18 cellular contexts compared by ENCODE assay signal in genomic region chr2:239780236-239780997, GRCh38.
DNase-seq lines count a peak whose midpoint lies in the region; FAIRE-seq and TF ChIP-seq lines count a peak whose summit lies in the region.
"Had no signal": no experiment of that assay in that cellular context is flagged by ENCODE, and none has a peak within 500 bp of the region (broad histone marks: within the 10 kb centered on the region; RNA-seq: fewer than 3 reads in every experiment).

No MANE protein-coding gene starts in this region.

- FAIRE-seq in bronchial epithelial cell (lab: Jason Lieb, UNC) = peak; percentile 62
- FAIRE-seq: A204.1, G401.6 had no signal

- no peaks in the 10 kb centered on the region for H3K9me3 Mint-ChIP-seq in Calu3 (ENCODE audit: low read depth, unreplicated experiment)
- H3K9me3 Mint-ChIP-seq in T-helper 2 cell treated with Interferon-gamma antibody and Interleukin-4, amounts not matched to agents 5 μg/mL and 100 μg/mL, for 36 hours = no peaks in the 10 kb centered on the region

- no peak overlapping the region for H3K27ac ChIP-seq in spleen
- H3K27ac ChIP-seq: BLaER1 treated with 17β-estradiol and CSF1 and Interleukin-3, amounts not matched to agents 10 nM and 100 nM; PC-9 had no signal

- no peaks in the 10 kb centered on the region for H3K36me3 Mint-ChIP-seq in Calu3 (ENCODE audit: insufficient read depth, unreplicated experiment)
- no peaks in the 10 kb centered on the region for H3K36me3 Mint-ChIP-seq in T-helper 2 cell treated with Interferon-gamma antibody and Interleukin-4, amounts not matched to agents 5 μg/mL and 100 μg/mL, for 36 hours (ENCODE audit: low read depth)

- no peak overlapping the region for H3K27ac Mint-ChIP-seq in Calu3 (ENCODE audit: unreplicated experiment)
- H3K27ac Mint-ChIP-seq in T-helper 2 cell treated with Interferon-gamma antibody and Interleukin-4, amounts not matched to agents 5 μg/mL and 100 μg/mL, for 36 hours = no peak overlapping the region

- BruUV-seq in Calu3 (replicated peaks; lab: Mats Ljungman, UMichigan) = no TSS peak

- no peaks in the 10 kb centered on the region for H3K27me3 ChIP-seq in bronchial epithelial cell (ENCODE audit: control insufficient read depth, insufficient read depth, low read length)
- peaks cover 0 to 40% (median 0%) of the 10 kb centered on the region in 7 donors for H3K27me3 ChIP-seq in spleen (replicated peaks in 1 of 7)

- intact Hi-C loops in spleen (cut with DNase I; ENCODE audit: low total_unique reads) (no loop called here), Calu3 (cut with micrococcal nuclease; ENCODE audit: unreplicated experiment) (no loop called here)

- TF ChIP-seq POLR2A in spleen (IDR thresholded peaks at IDR 0.05) = no peak

- peaks cover 0 to 15% (median under 1%) of the 10 kb centered on the region in 8 donors for H3K9me3 ChIP-seq in spleen

- H3K4me1 Mint-ChIP-seq in Calu3 (ENCODE audit: low read depth, unreplicated experiment) = no peaks in the 10 kb centered on the region
- H3K4me1 Mint-ChIP-seq in T-helper 2 cell treated with Interferon-gamma antibody and Interleukin-4, amounts not matched to agents 5 μg/mL and 100 μg/mL, for 36 hours (ENCODE audit: low read depth) = no peaks in the 10 kb centered on the region

- peaks cover 70% of the 10 kb centered on the region for H3K27me3 Mint-ChIP-seq in Calu3 (ENCODE audit: unreplicated experiment)
- peaks cover 12% of the 10 kb centered on the region for H3K27me3 Mint-ChIP-seq in T-helper 2 cell treated with Interferon-gamma antibody and Interleukin-4, amounts not matched to agents 5 μg/mL and 100 μg/mL, for 36 hours (ENCODE audit: low read depth)

- no peak overlapping the region for H3K4me3 ChIP-seq in bronchial epithelial cell (ENCODE audit: low read depth, low read length)
- no peak overlapping the region for H3K4me3 ChIP-seq in spleen
- H3K4me3 ChIP-seq: BLaER1 treated with 17β-estradiol and CSF1 and Interleukin-3, amounts not matched to agents 10 nM and 100 nM; PC-9 had no signal

- DNase-seq in activated T-cell treated with anti-CD3 and anti-CD28 coated beads, Interleukin-2, amount 50 U/mL, for 1 hour = peak; percentile 9
- DNase-seq in activated T-cell treated with anti-CD3 and anti-CD28 coated beads, Interleukin-2, amount 50 U/mL, for 48 hours = no peak
- DNase-seq in bronchial epithelial cell (ENCODE audit: low read depth) (no peak), mesenteric fat pad (ENCODE audit: low spot score) (peak; percentile 65), spleen (peak; percentile 41), NCI-H1105 (lab: John Stamatoyannopoulos, UW) (no peak), Calu3 (no peak)
- no peak for DNase-seq in T-helper 2 cell treated with Interferon-gamma antibody and Interleukin-4, amounts not matched to agents 5 μg/mL and 100 μg/mL, for 36 hours (ENCODE audit: low spot score)
- DNase-seq: DND-41, HCEC 1CT, KG1, NCI-H1092, NCI-H1694, NCI-H510A treated with DMSO at 0.1 percent for 48 hours, PC-9 had no signal

- CTCF ChIA-PET in Calu3 (lab: Charles Lee) = interaction anchor here (0.6 kb wide), 1 partner anchor 43 kb away, joined by 6 read pairs; no protein-coding TSS in a partner anchor

- H3K4me3 Mint-ChIP-seq in Calu3 (ENCODE audit: low read depth, unreplicated experiment) = no peak overlapping the region
- H3K4me3 Mint-ChIP-seq in T-helper 2 cell treated with Interferon-gamma antibody and Interleukin-4, amounts not matched to agents 5 μg/mL and 100 μg/mL, for 36 hours = no peak overlapping the region

- no peak for TF ChIP-seq CTCF in bronchial epithelial cell (IDR thresholded peaks at IDR 0.05; ENCODE audit: insufficient read depth, low read length, severe bottlenecking)
- no peak for TF ChIP-seq CTCF in spleen (IDR thresholded peaks at IDR 0.05 in 8 of 11, conservative IDR thresholded peaks at IDR 0.05 in 3 of 11)
- no peak for TF ChIP-seq CTCF in Calu3 (IDR thresholded peaks at IDR 0.05; ENCODE audit: unreplicated experiment)

- peaks cover 0 to 18% (median 4%) of the 10 kb centered on the region in 6 donors for H3K4me1 ChIP-seq in spleen

- H3K36me3 ChIP-seq in bronchial epithelial cell (ENCODE audit: control insufficient read depth, insufficient read depth, low read length) = no peaks in the 10 kb centered on the region
- no peaks in the 10 kb centered on the region for H3K36me3 ChIP-seq in spleen
- H3K36me3 ChIP-seq: BLaER1 treated with 17β-estradiol and CSF1 and Interleukin-3, amounts not matched to agents 10 nM and 100 nM had no signal

- WGBS in spleen, 5 donors = 92 to 96% (median 94%) methylated on average over 15 to 19 of the region's 19 CpGs

Comparison
In these comparisons a context has a peak if more than half of its experiments do, and no peak if none do; other contexts are left out.
1. DNase-seq: peak in activated T-cell treated with anti-CD3 and anti-CD28 coated beads, Interleukin-2, amount 50 U/mL, for 1 hour (single experiment), mesenteric fat pad (single experiment) and spleen (single experiment); none in activated T-cell treated with anti-CD3 and anti-CD28 coated beads, Interleukin-2, amount 50 U/mL, for 48 hours (0 of 2), bronchial epithelial cell (single experiment), NCI-H1105 (single experiment), Calu3 (single experiment) and T-helper 2 cell treated with Interferon-gamma antibody and Interleukin-4, amounts not matched to agents 5 μg/mL and 100 μg/mL, for 36 hours (single experiment).